17 cellular contexts compared by ENCODE assay signal in the genomic region with DNA sequence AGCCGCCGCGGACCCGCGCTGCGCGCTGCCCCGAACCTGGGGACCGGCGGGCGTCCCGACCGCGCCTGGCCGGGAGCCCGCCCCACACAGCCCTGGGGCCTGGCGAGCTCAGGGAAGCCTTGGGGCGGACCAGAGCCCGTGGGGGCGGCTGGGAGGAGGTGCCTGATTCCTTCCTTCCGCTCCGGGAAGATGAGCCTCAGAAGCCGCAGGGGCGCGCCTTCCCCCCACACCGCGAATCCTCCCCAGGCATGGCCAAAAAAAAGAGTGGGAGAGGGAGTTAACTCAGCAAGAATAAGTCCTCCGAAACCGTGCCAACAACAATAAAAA. TPM values are rescaled to one million over a fixed set of nuclear protein-coding genes. Genes with fewer than 3 reads are reported as not detected.
"Had no signal": no experiment of that assay in that cellular context is flagged by ENCODE, and none has a peak within 500 bp of the region (broad histone marks: within the 10 kb centered on the region; RNA-seq: fewer than 3 reads in every experiment).

A gene (minus strand): TSS at position 131 of the 327 bp plus-strand sequence. CDS start 1,348 bp downstream, outside the sequence.

- FAIRE-seq: bronchial epithelial cell had no signal

- DNase-seq: activated CD4-positive, alpha-beta T cell treated with anti-CD3 and anti-CD28 coated beads, Interleukin-2, amount 50 U/mL, for 1 hour; esophagus squamous epithelium; foreskin fibroblast; heart left ventricle; kidney glomerular epithelial cell; lower lobe of right lung; midbrain; spleen; stimulated activated CD4-positive, alpha-beta T cell treated with anti-CD3 and anti-CD28 coated beads, Interleukin-1b, Interleukin-23, amount 100 ng/mL, for 48 hours; substantia nigra had no signal

- H3K4me1 Mint-ChIP-seq: activated naive CD4-positive, alpha-beta T cell treated with anti-CD3 and anti-CD28 coated beads, Interleukin-2, amount 50 U/mL, for 24 hours; stimulated activated memory B cell treated with anti-CD40 and anti-IgM and Interleukin-4, amounts not matched to agents 10 μg/mL and 1 μg/mL and 100 μg/mL, for 72 hours had no signal

- ATAC-seq: heart left ventricle; lower lobe of right lung; stimulated activated memory B cell treated with anti-CD40 and anti-IgM and Interleukin-4, amounts not matched to agents 10 μg/mL and 1 μg/mL and 100 μg/mL, for 72 hours had no signal

- H3K4me1 ChIP-seq: spleen had no signal

- H3K4me3 Mint-ChIP-seq: activated naive CD4-positive, alpha-beta T cell treated with anti-CD3 and anti-CD28 coated beads, Interleukin-2, amount 50 U/mL, for 24 hours; stimulated activated memory B cell treated with anti-CD40 and anti-IgM and Interleukin-4, amounts not matched to agents 10 μg/mL and 1 μg/mL and 100 μg/mL, for 72 hours had no signal

- H3K27ac ChIP-seq: esophagus squamous epithelium, heart left ventricle, lower lobe of right lung, neutrophil, spleen, upper lobe of left lung had no signal

- H3K4me3 ChIP-seq: upper lobe of left lung had no signal

- H3K36me3 ChIP-seq: esophagus squamous epithelium, heart left ventricle, lower lobe of right lung, neutrophil, spleen, upper lobe of left lung had no signal

- H3K36me3 Mint-ChIP-seq: stimulated activated memory B cell treated with anti-CD40 and anti-IgM and Interleukin-4, amounts not matched to agents 10 μg/mL and 1 μg/mL and 100 μg/mL, for 72 hours had no signal

- H3K27ac Mint-ChIP-seq: activated naive CD4-positive, alpha-beta T cell treated with anti-CD3 and anti-CD28 coated beads, Interleukin-2, amount 50 U/mL, for 24 hours; activated T-helper 2 cell treated with anti-CD3 and anti-CD28 coated beads, Interferon-gamma antibody, Interleukin-2, Interleukin-4, amounts not matched to agents 10 μg/mL and 5 μg/mL and 100 μg/mL, durations not matched to agents 14 hours and 24 hours and 36 hours; stimulated activated memory B cell treated with anti-CD40 and anti-IgM and Interleukin-4, amounts not matched to agents 10 μg/mL and 1 μg/mL and 100 μg/mL, for 72 hours had no signal

- H3K9me3 ChIP-seq: esophagus squamous epithelium, heart left ventricle, lower lobe of right lung, neutrophil, upper lobe of left lung had no signal

RNA-seq across cellular contexts. Expression of the gene that starts here (rescaled TPM):
- total RNA-seq: activated T-helper 2 cell treated with anti-CD3 and anti-CD28 coated beads, Interferon-gamma antibody, Interleukin-2, Interleukin-4, amounts not matched to agents 10 μg/mL and 5 μg/mL and 100 μg/mL, durations not matched to agents 14 hours and 24 hours and 36 hours; bronchial epithelial cell; spleen; T-helper 2 cell treated with Interferon-gamma antibody and Interleukin-4, amounts not matched to agents 100 ng/mL and 5 ng/mL, for 36 hours had no signal
- polyA plus RNA-seq: heart left ventricle had no signal
